12 cellular contexts compared by ENCODE assay signal in genomic region chr3:127458698-127459097, GRCh38.
DNase-seq lines count a peak whose midpoint lies in the region; ATAC-seq lines count a peak whose summit lies in the region.
"Had no signal": no experiment of that assay in that cellular context is flagged by ENCODE, and none has a peak within 500 bp of the region (broad histone marks: within the 10 kb centered on the region; RNA-seq: fewer than 3 reads in every experiment).

No MANE protein-coding gene starts in this region.

- no peaks in the 10 kb centered on the region for H3K4me1 Mint-ChIP-seq in activated CD4-positive, alpha-beta T cell treated with anti-CD3 and anti-CD28 coated beads, Interleukin-2, amount 10 ng/mL, durations not matched to agents 24 days and 14 days

- H3K9me3 Mint-ChIP-seq in activated CD4-positive, alpha-beta T cell treated with anti-CD3 and anti-CD28 coated beads, Interleukin-2, amount 10 ng/mL, durations not matched to agents 24 days and 14 days, result no peaks in the 10 kb centered on the region
- H3K9me3 Mint-ChIP-seq: activated B cell treated with CpG ODN at 0.5 μM for 24 hours had no signal

- intact Hi-C loops in activated CD4-positive, alpha-beta T cell treated with anti-CD3 and anti-CD28 coated beads, Interleukin-2, amount 10 ng/mL, durations not matched to agents 24 days and 14 days (cut with micrococcal nuclease), result loop anchor here (5.0 kb wide), 1 partner anchor 706 kb away; no protein-coding TSS in a partner anchor
- intact Hi-C loops in posterior vena cava (cut with DNase I), result loop anchor here (5.0 kb wide), 4 partner anchors 456 to 781 kb away; partner anchors contain the start of gene PLXNA1 (in 1 of the 2)

- peaks cover 43% of the 10 kb centered on the region for H3K27me3 Mint-ChIP-seq in activated CD4-positive, alpha-beta T cell treated with anti-CD3 and anti-CD28 coated beads, Interleukin-2, amount 10 ng/mL, durations not matched to agents 24 days and 14 days

- no peak overlapping the region for H3K4me3 Mint-ChIP-seq in activated CD4-positive, alpha-beta T cell treated with anti-CD3 and anti-CD28 coated beads, Interleukin-2, amount 10 ng/mL, durations not matched to agents 24 days and 14 days
- H3K4me3 Mint-ChIP-seq: activated B cell treated with CpG ODN at 0.5 μM for 24 hours had no signal

- no peaks in the 10 kb centered on the region for H3K36me3 Mint-ChIP-seq in activated CD4-positive, alpha-beta T cell treated with anti-CD3 and anti-CD28 coated beads, Interleukin-2, amount 10 ng/mL, durations not matched to agents 24 days and 14 days (ENCODE audit: low read depth)

- no peak for ATAC-seq in HG02852 (IDR thresholded peaks at IDR 0.05; ENCODE audit: unreplicated experiment)
- no peak for ATAC-seq in GM19328 (IDR thresholded peaks at IDR 0.05; ENCODE audit: unreplicated experiment)
- ATAC-seq: body of pancreas, foreskin keratinocyte had no signal

- no peak overlapping the region for H3K27ac Mint-ChIP-seq in activated CD4-positive, alpha-beta T cell treated with anti-CD3 and anti-CD28 coated beads, Interleukin-2, amount 10 ng/mL, durations not matched to agents 24 days and 14 days
- H3K27ac Mint-ChIP-seq: activated B cell treated with CpG ODN at 0.5 μM for 24 hours had no signal

- DNase-seq in activated CD4-positive, alpha-beta T cell treated with anti-CD3 and anti-CD28 coated beads, Interleukin-2, amount 10 ng/mL, durations not matched to agents 24 days and 14 days, result peak; percentile 79
- no peak for DNase-seq in activated CD4-positive, alpha-beta T cell treated with anti-CD3 and anti-CD28 coated beads, Interleukin-2, amount 50 U/mL, for 4 hours
- peak; percentile 21 to 35 for DNase-seq in Kasumi-1 (lab: John Stamatoyannopoulos, UW)
- DNase-seq in dermis blood vessel endothelial cell, result peak; percentile 34
- DNase-seq in posterior vena cava (ENCODE audit: low spot score), result peak; percentile 67
- no peak for DNase-seq in AG08395 (ENCODE audit: low spot score)
- DNase-seq: activated B cell treated with CpG ODN at 0.5 μM for 24 hours, foreskin keratinocyte, HCEC 1CT had no signal

Comparison
In these comparisons a context has a peak if more than half of its experiments do, and no peak if none do; other contexts are left out.
1. DNase-seq: peak in activated CD4-positive, alpha-beta T cell treated with anti-CD3 and anti-CD28 coated beads, Interleukin-2, amount 10 ng/mL, durations not matched to agents 24 days and 14 days (single experiment), Kasumi-1 (2 of 2), dermis blood vessel endothelial cell (single experiment) and posterior vena cava (single experiment); none in activated CD4-positive, alpha-beta T cell treated with anti-CD3 and anti-CD28 coated beads, Interleukin-2, amount 50 U/mL, for 4 hours (0 of 2) and AG08395 (single experiment).